In genomic region chr1:54287821-54288220, GRCh38 we compare ENCODE assay signal across 9 cellular contexts.
DNase-seq lines count a peak whose midpoint lies in the region; ATAC-seq and TF ChIP-seq lines count a peak whose summit lies in the region.
"Had no signal": no experiment of that assay in that cellular context is flagged by ENCODE, and none has a peak within 500 bp of the region (broad histone marks: within the 10 kb centered on the region; RNA-seq: fewer than 3 reads in every experiment).

No MANE protein-coding gene starts in this region.

- 55% methylated on average over 6 of the region's 9 CpGs for WGBS in SK-N-SH (ENCODE audit: low lambda C conversion rate)

- no peak for TF ChIP-seq EP300 in SK-N-SH (IDR thresholded peaks at IDR 0.05; ENCODE audit: borderline replicate concordance in 1 of 2, low read depth in 1 of 2, low read length in 1 of 2)

- no peaks in the 10 kb centered on the region for H3K9me2 ChIP-seq in SK-N-SH

- POLR2A ChIA-PET in CD8-positive, alpha-beta T cell (lab: Charles Lee) = interaction anchor here (0.5 to 1.6 kb wide), 5 partner anchors 10 to 118 kb away, joined by 3 to 10 read pairs (median 3); partner anchors contain the start of gene SSBP3
- POLR2A ChIA-PET in SK-N-SH (lab: Yijun Ruan, JAX) = no interaction called here

- TF ChIP-seq RAD21 in SK-N-SH (IDR thresholded peaks at IDR 0.05; ENCODE audit: low read length) = no peak

- peaks cover 90% of the 10 kb centered on the region for H3K4me1 Mint-ChIP-seq in CD8-positive, alpha-beta T cell (ENCODE audit: low read depth)

- peak overlapping the region; percentile 99 for H3K27ac Mint-ChIP-seq in CD8-positive, alpha-beta T cell
- H3K27ac Mint-ChIP-seq: memory B cell had no signal

- peak overlapping the region; percentile 78 for H3K4me3 Mint-ChIP-seq in CD8-positive, alpha-beta T cell
- H3K4me3 Mint-ChIP-seq: memory B cell had no signal

- no peaks in the 10 kb centered on the region for H3K27me3 ChIP-seq in CD8-positive, alpha-beta T cell (ENCODE audit: insufficient read depth, low read length)
- H3K27me3 ChIP-seq in SK-N-SH (ENCODE audit: insufficient read depth) (no peaks in the 10 kb centered on the region), fibroblast of lung (ENCODE audit: control insufficient read depth, insufficient read depth, low read length) (no peaks in the 10 kb centered on the region), parathyroid adenoma (ENCODE audit: control insufficient read depth, insufficient read depth, low read length) (no peaks in the 10 kb centered on the region)

- H4K20me1 ChIP-seq in SK-N-SH (ENCODE audit: insufficient read depth) (peaks cover 4% of the 10 kb centered on the region; the same call in 1 of the 2 replicates), fibroblast of lung (ENCODE audit: control insufficient read depth, extremely low read depth, insufficient read depth, low read length) (no peaks in the 10 kb centered on the region)

- intact Hi-C loops in CD8-positive, alpha-beta T cell (cut with DNase I, micrococcal nuclease) = loop anchor here (1.0 to 5.0 kb wide), 5 partner anchors 22 to 199 kb away; partner anchors contain the start of genes CYB5RL (in 1 of the 2), MRPL37 (in 1 of the 2) and SSBP3 (in 1 of the 2)

- DNase-seq in CD8-positive, alpha-beta T cell = peak in 1 of 7 experiments; percentile 31
- no peak for DNase-seq in SK-N-SH
- DNase-seq in fibroblast of lung (ENCODE audit: low read depth in 2 of 2) = peak in 1 of 2 donors; percentile 38
- no peak for DNase-seq in SK-N-DZ (ENCODE audit: low spot score)

- no peak overlapping the region for H3K4me3 ChIP-seq in CD8-positive, alpha-beta T cell (ENCODE audit: low read depth, low read length)
- no peak overlapping the region for H3K4me3 ChIP-seq in SK-N-SH (ENCODE audit: low read depth in 2 of 2, low read length in 1 of 2)
- H3K4me3 ChIP-seq in fibroblast of lung (replicated peaks in 1 of 4; ENCODE audit: control extremely low read depth in 1 of 4, insufficient read depth in 1 of 4, low read depth in 3 of 4, low read length in 4 of 4) = no peak overlapping the region
- H3K4me3 ChIP-seq in parathyroid adenoma (ENCODE audit: low read depth, low read length) = no peak overlapping the region

- H2AFZ ChIP-seq in SK-N-SH (ENCODE audit: low read depth) (no peak overlapping the region), fibroblast of lung (ENCODE audit: low read length) (no peak overlapping the region), parathyroid adenoma (no peak overlapping the region)

- no peaks in the 10 kb centered on the region for H3K9me3 Mint-ChIP-seq in CD8-positive, alpha-beta T cell
- H3K9me3 Mint-ChIP-seq: memory B cell had no signal

- ATAC-seq in CD8-positive, alpha-beta T cell = peak; percentile 14
- ATAC-seq in HG02870 (IDR thresholded peaks at IDR 0.05; ENCODE audit: unreplicated experiment) (no peak), GM18520 (IDR thresholded peaks at IDR 0.05; ENCODE audit: unreplicated experiment) (no peak), GM21367 (IDR thresholded peaks at IDR 0.05; ENCODE audit: unreplicated experiment) (no peak)

- peak overlapping the region; percentile 61 for H3K27ac ChIP-seq in CD8-positive, alpha-beta T cell (ENCODE audit: low read depth, low read length)
- H3K27ac ChIP-seq in SK-N-SH (ENCODE audit: low read depth in 2 of 2, low read length in 1 of 2) = peak overlapping the region; percentile 32 to 89
- H3K27ac ChIP-seq in fibroblast of lung (ENCODE audit: insufficient read depth, low read length) = peak overlapping the region; percentile 48
- H3K27ac ChIP-seq in parathyroid adenoma = peak overlapping the region; percentile 42

- CTCF ChIA-PET in CD8-positive, alpha-beta T cell (lab: Charles Lee) = interaction anchor here (0.9 to 1.2 kb wide), 3 partner anchors 10 to 514 kb away, joined by 3 to 4 read pairs (median 3); partner anchors contain the start of gene TTC22
- CTCF ChIA-PET in SK-N-SH (lab: Yijun Ruan, JAX) = interaction anchor here (0.9 to 2.1 kb wide), 5 partner anchors 16 to 522 kb away, joined by 3 to 6 read pairs (median 3); no protein-coding TSS in a partner anchor

- H3K9ac ChIP-seq in SK-N-SH (peak overlapping the region; percentile 20; the same call in 1 of the 2 replicates), fibroblast of lung (ENCODE audit: insufficient read depth, low read length) (no peak overlapping the region), parathyroid adenoma (no peak overlapping the region)

- TF ChIP-seq CTCF in CD8-positive, alpha-beta T cell (IDR thresholded peaks at IDR 0.05) = no peak
- TF ChIP-seq CTCF in SK-N-SH (IDR thresholded peaks at IDR 0.05) (no peak), fibroblast of lung (conservative IDR thresholded peaks at IDR 0.05 in 1 of 2, IDR thresholded peaks at IDR 0.05 in 1 of 2; ENCODE audit: low read depth in 1 of 2, low read length in 2 of 2) (no peak), parathyroid adenoma (IDR thresholded peaks at IDR 0.05) (no peak)

- H3K36me3 ChIP-seq in CD8-positive, alpha-beta T cell (ENCODE audit: insufficient read depth, low read length) = no peaks in the 10 kb centered on the region
- H3K36me3 ChIP-seq in SK-N-SH (replicated peaks in 1 of 2; ENCODE audit: control insufficient read depth in 1 of 2, insufficient read depth in 2 of 2, low read length in 1 of 2) (no peaks in the 10 kb centered on the region), fibroblast of lung (ENCODE audit: control insufficient read depth, insufficient read depth, low read length) (no peaks in the 10 kb centered on the region), parathyroid adenoma (ENCODE audit: control insufficient read depth, insufficient read depth, low read length) (no peaks in the 10 kb centered on the region)

- H3F3A ChIP-seq in SK-N-SH (replicated peaks; ENCODE audit: insufficient read depth) = no peaks in the 10 kb centered on the region

- H3K27me3 Mint-ChIP-seq in CD8-positive, alpha-beta T cell (ENCODE audit: low read depth) = no peaks in the 10 kb centered on the region
- H3K27me3 Mint-ChIP-seq: memory B cell had no signal

- H3K9me3 ChIP-seq in CD8-positive, alpha-beta T cell (ENCODE audit: low read length) = no peaks in the 10 kb centered on the region
- H3K9me3 ChIP-seq in SK-N-SH = no peaks in the 10 kb centered on the region
- no peaks in the 10 kb centered on the region for H3K9me3 ChIP-seq in fibroblast of lung (ENCODE audit: control insufficient read depth, insufficient read depth, low read depth, low read length)
- no peaks in the 10 kb centered on the region for H3K9me3 ChIP-seq in parathyroid adenoma (ENCODE audit: control insufficient read depth, low read length)

- H3K79me2 ChIP-seq in SK-N-SH (ENCODE audit: insufficient read depth) = peaks cover 4% of the 10 kb centered on the region; the same call in 1 of the 2 replicates
- peaks cover 6% of the 10 kb centered on the region for H3K79me2 ChIP-seq in fibroblast of lung (ENCODE audit: control insufficient read depth, insufficient read depth, low read length)
- peaks cover 4% of the 10 kb centered on the region for H3K79me2 ChIP-seq in parathyroid adenoma

- H3K36me3 Mint-ChIP-seq in CD8-positive, alpha-beta T cell = no peaks in the 10 kb centered on the region

- peaks cover 96% of the 10 kb centered on the region for H3K4me1 ChIP-seq in CD8-positive, alpha-beta T cell (ENCODE audit: insufficient read depth, low read length)
- H3K4me1 ChIP-seq in SK-N-SH (ENCODE audit: control insufficient read depth in 1 of 2, insufficient read depth in 2 of 2, low read depth in 1 of 2, low read length in 1 of 2) = peaks cover 13 to 72% of the 10 kb centered on the region in 2 experiments; a peak in 3 of 4 replicates
- peaks cover 15% of the 10 kb centered on the region for H3K4me1 ChIP-seq in fibroblast of lung (ENCODE audit: control insufficient read depth, extremely low read depth, insufficient read depth, low read length)
- H3K4me1 ChIP-seq in parathyroid adenoma = no peaks in the 10 kb centered on the region

- H3K4me2 ChIP-seq in SK-N-SH (no peak overlapping the region), fibroblast of lung (ENCODE audit: extremely low read depth, insufficient read depth, low read length) (peak overlapping the region; percentile 4), parathyroid adenoma (ENCODE audit: low read length) (no peak overlapping the region)

TF ChIP-seq in SK-N-SH, 30 proteins besides CTCF, POLR2A, EP300 and RAD21 (continues in another document):
- TF ChIP-seq YY1 (IDR thresholded peaks at IDR 0.05; ENCODE audit: low read depth) (no peak), FOXJ3 (CRISPR knock-in tag; IDR thresholded peaks at IDR 0.05) (no peak), NFIC (IDR thresholded peaks at IDR 0.05; ENCODE audit: borderline replicate concordance) (no peak), TAF1 (IDR thresholded peaks at IDR 0.05; ENCODE audit: borderline replicate concordance, low read depth, low read length) (no peak), GABPA (IDR thresholded peaks at IDR 0.05; ENCODE audit: low read depth) (no peak), SIN3A (IDR thresholded peaks at IDR 0.05; ENCODE audit: borderline replicate concordance, low read depth, low read length) (no peak), GATA2 (CRISPR knock-in tag; IDR thresholded peaks at IDR 0.05) (no peak), RCOR1 (IDR thresholded peaks at IDR 0.05; ENCODE audit: low read length) (no peak), USF1 (IDR thresholded peaks at IDR 0.05; ENCODE audit: borderline replicate concordance, low read depth) (no peak), EZH2phosphoT487 (IDR thresholded peaks at IDR 0.05; ENCODE audit: borderline replicate concordance, low read depth) (no peak), TEAD4 (IDR thresholded peaks at IDR 0.05; ENCODE audit: borderline replicate concordance, insufficient read depth) (no peak), ELF1 (IDR thresholded peaks at IDR 0.05) (no peak), RFX5 (IDR thresholded peaks at IDR 0.05; ENCODE audit: low read length) (no peak)
